Comparison of ENCODE assay signal across 8 cellular contexts in the genomic region with DNA sequence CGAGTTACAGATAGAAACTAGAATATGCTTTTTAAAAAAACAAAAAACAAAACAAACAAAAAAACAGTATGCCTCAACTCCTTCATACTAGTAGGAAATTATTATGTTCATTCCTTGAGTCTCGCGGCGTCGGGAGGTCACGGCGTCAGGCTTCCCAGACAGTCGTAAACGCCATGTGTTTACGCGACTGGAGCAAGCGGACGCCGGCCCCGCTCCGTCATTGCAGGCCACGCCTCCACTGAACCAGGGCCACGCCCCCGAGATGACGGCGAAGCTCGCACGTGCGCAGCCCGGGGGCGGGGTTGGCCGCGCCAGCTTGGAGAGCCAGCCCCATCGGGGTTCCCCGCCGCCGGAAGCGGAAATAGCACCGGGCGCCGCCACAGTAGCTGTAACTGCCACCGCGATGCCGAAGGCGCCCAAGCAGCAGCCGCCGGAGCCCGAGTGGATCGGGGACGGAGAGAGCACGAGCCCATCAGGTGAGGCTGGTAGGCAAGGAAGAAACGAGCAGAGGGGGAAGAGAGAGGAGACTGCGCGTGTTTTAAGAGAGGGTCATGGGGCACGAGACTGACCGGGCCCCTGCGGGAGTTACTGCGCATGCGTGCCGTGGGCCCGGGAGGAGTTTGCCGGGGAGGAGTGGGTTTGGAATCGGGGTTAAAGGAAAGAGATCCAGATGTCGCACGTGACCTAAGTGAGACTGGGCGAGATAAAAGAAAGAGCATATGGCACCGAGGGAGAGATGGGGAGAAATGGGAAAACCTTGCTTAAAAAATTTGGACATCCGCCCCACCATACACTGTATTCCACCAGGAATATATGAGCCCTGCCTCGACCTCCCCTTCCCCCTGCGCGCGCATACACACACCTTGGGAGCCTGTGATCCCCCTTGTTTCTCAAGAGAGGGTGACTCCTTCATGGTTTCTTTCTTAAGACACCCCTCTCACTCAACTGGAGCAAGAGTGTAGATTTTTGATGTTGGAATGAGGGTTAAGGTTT.
DNase-seq lines count a peak whose midpoint lies in the region; ATAC-seq and TF ChIP-seq lines count a peak whose summit lies in the region.

A gene (plus strand): TSS at position 358 of the 993 bp plus-strand sequence. CDS start 46 bp downstream, at position 404.

- peak; percentile 91 for DNase-seq in AG09319 (ENCODE audit: extremely low read depth, low read depth)
- peak; percentile 92 for DNase-seq in NCI-H446 treated with DMSO at 0.1 percent for 48 hours (lab: John Stamatoyannopoulos, UW)
- DNase-seq in cerebellar cortex (ENCODE audit: low spot score): peak; percentile 96
- peak; percentile 97 for DNase-seq in iris pigment epithelial cell (ENCODE audit: low read depth)
- DNase-seq in stimulated activated CD4-positive, alpha-beta T cell treated with anti-CD3 and anti-CD28 coated beads, Interleukin-12 subunit alpha, Interleukin-12 subunit beta, amount 100 ng/mL, for 4 hours: peak; percentile 99

- ATAC-seq in GM19035 (IDR thresholded peaks at IDR 0.05; ENCODE audit: unreplicated experiment) (peak; percentile 93), HG03354 (IDR thresholded peaks at IDR 0.05; ENCODE audit: poor library complexity, severe bottlenecking, unreplicated experiment) (peak; percentile 91)
- ATAC-seq in activated CD4-positive, CD25-positive, alpha-beta regulatory T cell treated with anti-CD3 and anti-CD28 coated beads, Interleukin-2, amount 50 U/mL, for 24 hours: peak; percentile 92 to 93

- no peak for TF ChIP-seq CTCF in AG09319 (IDR thresholded peaks at IDR 0.05; ENCODE audit: low read depth, low read length)

Comparison
In these comparisons a context has a peak if more than half of its experiments do, and no peak if none do; other contexts are left out.
1. Peak in every context shown above with its lines: DNase-seq and ATAC-seq.